11 cellular contexts compared by ENCODE assay signal in the genomic region with DNA sequence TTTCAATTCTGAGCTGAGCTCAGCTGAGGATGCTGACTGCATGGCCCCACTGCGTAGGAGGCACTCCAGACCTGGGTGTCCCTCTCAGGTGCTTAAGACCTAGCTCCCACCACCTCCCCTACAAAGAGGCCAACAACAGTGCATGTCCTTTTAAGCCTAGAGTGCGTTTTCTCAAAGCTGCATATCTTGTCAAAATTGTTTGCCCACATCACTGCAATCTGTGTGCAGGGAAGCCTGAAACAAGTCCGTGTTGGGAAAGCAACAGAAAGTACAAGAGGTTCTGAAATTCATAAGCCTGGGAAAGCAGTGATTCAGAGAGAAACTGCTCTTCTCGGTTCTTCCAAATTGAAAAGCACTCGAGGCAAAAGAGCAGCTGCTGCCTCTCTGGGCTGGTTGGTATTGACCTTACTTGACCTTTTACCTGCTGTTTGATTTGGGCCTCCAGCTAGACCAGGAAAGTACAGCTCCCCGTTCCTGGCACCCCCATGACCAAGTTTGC.
DNase-seq lines count a peak whose midpoint lies in the region; ATAC-seq lines count a peak whose summit lies in the region.
"Had no signal": no experiment of that assay in that cellular context is flagged by ENCODE, and none has a peak within 500 bp of the region (broad histone marks: within the 10 kb centered on the region; RNA-seq: fewer than 3 reads in every experiment).

No MANE protein-coding gene starts in this region.

- ATAC-seq in GM18517 (IDR thresholded peaks at IDR 0.05; ENCODE audit: unreplicated experiment) (peak; percentile 73), GM21390 (IDR thresholded peaks at IDR 0.05; ENCODE audit: unreplicated experiment) (peak; percentile 72), HG03432 (IDR thresholded peaks at IDR 0.05; ENCODE audit: unreplicated experiment) (peak; percentile 81)

- peak; percentile 30 for DNase-seq in kidney tubule cell (ENCODE audit: low spot score)
- no peak for DNase-seq in stimulated activated CD4-positive, alpha-beta T cell treated with anti-CD3 and anti-CD28 coated beads, Interleukin-2, amount 100 ng/mL, for 24 hours
- DNase-seq in NOMO-1 treated with DMSO at 0.1 percent for 48 hours (lab: John Stamatoyannopoulos, UW; ENCODE audit: unreplicated experiment), result no peak
- no peak for DNase-seq in mesenteric fat pad (ENCODE audit: low spot score)
- DNase-seq in COLO668 (lab: John Stamatoyannopoulos, UW; ENCODE audit: unreplicated experiment), result no peak
- DNase-seq: brain microvascular endothelial cell; SIG-M5; stimulated activated CD4-positive, alpha-beta T cell treated with anti-CD3 and anti-CD28 coated beads, Interleukin-4, amount 100 ng/mL, for 24 hours had no signal
